Comparison of ENCODE assay signal across 9 cellular contexts in genomic region chr19:15452111-15453047, GRCh38. TPM values are rescaled to one million over a fixed set of nuclear protein-coding genes. Genes with fewer than 3 reads are reported as not detected.
DNase-seq lines count a peak whose midpoint lies in the region; ATAC-seq, FAIRE-seq and TF ChIP-seq lines count a peak whose summit lies in the region.
"Had no signal": no experiment of that assay in that cellular context is flagged by ENCODE, and none has a peak within 500 bp of the region (broad histone marks: within the 10 kb centered on the region; RNA-seq: fewer than 3 reads in every experiment).

No MANE protein-coding gene starts in this region.

- FAIRE-seq in GM12891 (lab: Jason Lieb, UNC), result no peak

- TF ChIP-seq POLR2A in GM12891 (IDR thresholded peaks at IDR 0.05; ENCODE audit: low read depth, low read length), result no peak

- H3K9me3 Mint-ChIP-seq in naive thymus-derived CD4-positive, alpha-beta T cell, result peaks cover 0 to 3% (median 0%) of the 10 kb centered on the region in 11 donors

- H3K4me3 ChIP-seq in AG09309 (ENCODE audit: control insufficient read depth, low read depth, low read length) (peak overlapping the region; percentile 37), SJCRH30 (no peak overlapping the region), fibroblast of the aortic adventitia (ENCODE audit: low read depth, low read length) (peak overlapping the region; percentile 56)
- H3K4me3 ChIP-seq in naive thymus-derived CD4-positive, alpha-beta T cell (ENCODE audit: low read length), result no peak overlapping the region

- H3K4me1 Mint-ChIP-seq in naive thymus-derived CD4-positive, alpha-beta T cell, result peaks cover 10 to 42% (median 36%) of the 10 kb centered on the region in 7 donors

- intact Hi-C loops in naive thymus-derived CD4-positive, alpha-beta T cell (cut with micrococcal nuclease), result loop anchor here in 1 of 2 donors (1.0 to 2.0 kb wide), 2 partner anchors 14 to 33 kb away; no protein-coding TSS in a partner anchor

- H3K27ac ChIP-seq in SJCRH30, result peak overlapping the region; percentile 20
- H3K27ac ChIP-seq in naive thymus-derived CD4-positive, alpha-beta T cell (ENCODE audit: low read depth, low read length), result peak overlapping the region; percentile 42

- DNase-seq in AG09309 (ENCODE audit: low read depth), result no peak
- peak; percentile 61 for DNase-seq in GM12891 (ENCODE audit: insufficient read length, low spot score)
- peak; percentile 99 for DNase-seq in SJCRH30
- peak; percentile 71 for DNase-seq in fibroblast of the aortic adventitia (ENCODE audit: low read depth)
- DNase-seq in naive thymus-derived CD4-positive, alpha-beta T cell, result peak in 1 of 9 donors; percentile 42
- no peak for DNase-seq in NOMO-1 treated with dmso at 0.1 percent for 144 hours (lab: John Stamatoyannopoulos, UW; ENCODE audit: unreplicated experiment)

- H3K27me3 Mint-ChIP-seq in naive thymus-derived CD4-positive, alpha-beta T cell, result no peaks in the 10 kb centered on the region

- CTCF ChIA-PET in naive thymus-derived CD4-positive, alpha-beta T cell (lab: Charles Lee), result interaction anchor here (1.0 to 1.6 kb wide), 2 partner anchors 33 to 103 kb away, joined by 6 read pairs; partner anchors contain the start of gene AKAP8L

- no peaks in the 10 kb centered on the region for H3K36me3 ChIP-seq in SJCRH30
- H3K36me3 ChIP-seq in naive thymus-derived CD4-positive, alpha-beta T cell (ENCODE audit: control insufficient read depth in 2 of 3, insufficient read depth in 3 of 3, low read length in 3 of 3), result peaks cover 16 to 60% (median 25%) of the 10 kb centered on the region in 3 experiments

- no peak overlapping the region for H3K4me3 Mint-ChIP-seq in naive thymus-derived CD4-positive, alpha-beta T cell

- ATAC-seq in naive thymus-derived CD4-positive, alpha-beta T cell, result no peak
- no peak for ATAC-seq in GM21737 (IDR thresholded peaks at IDR 0.05; ENCODE audit: unreplicated experiment)
- no peak for ATAC-seq in GM19397 (IDR thresholded peaks at IDR 0.05; ENCODE audit: unreplicated experiment)

- no peaks in the 10 kb centered on the region for H3K27me3 ChIP-seq in SJCRH30
- no peaks in the 10 kb centered on the region for H3K27me3 ChIP-seq in naive thymus-derived CD4-positive, alpha-beta T cell (ENCODE audit: control insufficient read depth in 2 of 2, insufficient read depth in 2 of 2, low read length in 2 of 2)

- TF ChIP-seq CTCF in AG09309 (IDR thresholded peaks at IDR 0.05; ENCODE audit: control insufficient read depth, insufficient read depth, low read depth, low read length, missing control alignments) (no peak), fibroblast of the aortic adventitia (IDR thresholded peaks at IDR 0.05; ENCODE audit: insufficient read depth, low read length) (no peak)

- H3K27ac Mint-ChIP-seq in naive thymus-derived CD4-positive, alpha-beta T cell, result peak overlapping the region in 7 of 9 donors; percentile 31 to 91 (median 75)

- POLR2A ChIA-PET in naive thymus-derived CD4-positive, alpha-beta T cell (lab: Charles Lee), result interaction anchor here (0.9 to 8.4 kb wide), 5 partner anchors 11 to 103 kb away, joined by 3 to 101 read pairs (median 10); partner anchors contain the start of genes AKAP8L and RASAL3

- peaks cover 12 to 52% (median 21%) of the 10 kb centered on the region in 5 donors for H3K36me3 Mint-ChIP-seq in naive thymus-derived CD4-positive, alpha-beta T cell

- peaks cover 9% of the 10 kb centered on the region for H3K4me1 ChIP-seq in SJCRH30
- peaks cover 0 to 5% of the 10 kb centered on the region in 2 donors for H3K4me1 ChIP-seq in naive thymus-derived CD4-positive, alpha-beta T cell (ENCODE audit: control insufficient read depth in 2 of 2, insufficient read depth in 2 of 2, low read length in 2 of 2)

- H3K9me3 ChIP-seq in SJCRH30 (replicated peaks), result no peaks in the 10 kb centered on the region
- H3K9me3 ChIP-seq in naive thymus-derived CD4-positive, alpha-beta T cell (ENCODE audit: control insufficient read depth in 2 of 3, low read length in 3 of 3), result no peaks in the 10 kb centered on the region

TF ChIP-seq in GM12891, 5 proteins besides CTCF, POLR2A, EP300 and RAD21:
- TF ChIP-seq PAX5 (IDR thresholded peaks at IDR 0.05; ENCODE audit: insufficient read depth, low read length, severe bottlenecking), result no peak
- no peak for TF ChIP-seq TAF1 (IDR thresholded peaks at IDR 0.05; ENCODE audit: low read depth, low read length)
- TF ChIP-seq SPI1 (IDR thresholded peaks at IDR 0.05; ENCODE audit: low read depth, low read length), result no peak
- TF ChIP-seq POU2F2 (IDR thresholded peaks at IDR 0.05; ENCODE audit: low read depth, low read length), result no peak
- TF ChIP-seq POLR2AphosphoS5 (IDR thresholded peaks at IDR 0.05; ENCODE audit: low read depth, low read length), result no peak
TF ChIP-seq in GM12891: peak in this region for 0.

RNA-seq across cellular contexts. Expression of gene WIZ, which starts 2.6 kb away (rescaled TPM):
- polyA plus RNA-seq in GM12891 (2012; ENCODE audit: low read depth, missing spikeins), result 9.0 TPM
- 23.0 and 23.8 TPM in 2 replicates for total RNA-seq in SJCRH30 (2014; rRNA removed; shearing (Covaris generic))
- total RNA-seq in fibroblast of the aortic adventitia (ENCODE audit: low replicate concordance), result 5.7 and 13.4 TPM in 2 replicates
- total RNA-seq in naive thymus-derived CD4-positive, alpha-beta T cell, result 10 to 100 TPM; 20.1 to 34.9 (median 24.8) TPM
- polyA plus RNA-seq in naive thymus-derived CD4-positive, alpha-beta T cell, result 1 to 10 TPM in 1 of 2 donors, under 1 TPM in 1; 0.91 to 1.6 TPM

RNA-seq across cellular contexts. Expression of gene RASAL3, which starts 12.0 kb away (rescaled TPM):
- 31.9 TPM for polyA plus RNA-seq in GM12891 (2012; ENCODE audit: low read depth, missing spikeins)
- 0.12 TPM in 1 of 2 replicates, not detected in the other for total RNA-seq in SJCRH30 (2014; rRNA removed; shearing (Covaris generic))
- not detected in 2 replicates for total RNA-seq in fibroblast of the aortic adventitia (ENCODE audit: low replicate concordance)
- total RNA-seq in naive thymus-derived CD4-positive, alpha-beta T cell, result 100 to 1,000 TPM; 138 to 214 (median 159) TPM
- polyA plus RNA-seq in naive thymus-derived CD4-positive, alpha-beta T cell, result 100 to 1,000 TPM in 1 of 2 donors, 10 to 100 TPM in 1; 38.5 to 120 TPM

RNA-seq across cellular contexts. Expression of gene PGLYRP2, which starts 26.9 kb away (rescaled TPM):
- polyA plus RNA-seq in GM12891 (2012; ENCODE audit: low read depth, missing spikeins), result 0.04 TPM
- not detected in 2 replicates for total RNA-seq in SJCRH30 (2014; rRNA removed; shearing (Covaris generic))
- not detected in 2 replicates for total RNA-seq in fibroblast of the aortic adventitia (ENCODE audit: low replicate concordance)
- total RNA-seq in naive thymus-derived CD4-positive, alpha-beta T cell, result under 1 TPM in 3 of 5 experiments, not detected in 2; 0.21 to 0.65 (median 0.49) TPM
- polyA plus RNA-seq in naive thymus-derived CD4-positive, alpha-beta T cell, result under 1 TPM; 0.25 to 0.53 TPM
- polyA plus RNA-seq: neural cell had no signal

RNA-seq across cellular contexts. Expression of gene AKAP8L, which starts 33.6 kb away (rescaled TPM):
- 37.3 TPM for polyA plus RNA-seq in GM12891 (2012; ENCODE audit: low read depth, missing spikeins)
- 86.0 and 111 TPM in 2 replicates for total RNA-seq in SJCRH30 (2014; rRNA removed; shearing (Covaris generic))
- 45.6 and 65.8 TPM in 2 replicates for total RNA-seq in fibroblast of the aortic adventitia (ENCODE audit: low replicate concordance)
- total RNA-seq in naive thymus-derived CD4-positive, alpha-beta T cell, result 100 to 1,000 TPM in 4 of 5 experiments, 10 to 100 TPM in 1; 81.2 to 208 (median 146) TPM
- polyA plus RNA-seq in naive thymus-derived CD4-positive, alpha-beta T cell, result 10 to 100 TPM; 39.9 to 92.9 TPM

RNA-seq across cellular contexts. Expression of gene CYP4F22, which starts 55.9 kb away (rescaled TPM):
- not detected for polyA plus RNA-seq in GM12891 (2012; ENCODE audit: low read depth, missing spikeins)
- total RNA-seq in SJCRH30 (2014; rRNA removed; shearing (Covaris generic)), result not detected in 2 replicates
- not detected in 2 replicates for total RNA-seq in fibroblast of the aortic adventitia (ENCODE audit: low replicate concordance)
- total RNA-seq in naive thymus-derived CD4-positive, alpha-beta T cell, result 1 to 10 TPM in 1 of 5 experiments, under 1 TPM in 3, not detected in 1; 0.24 to 3.6 (median 0.28) TPM
- polyA plus RNA-seq in naive thymus-derived CD4-positive, alpha-beta T cell, result under 1 TPM in 1 of 2 donors, not detected in 1; 0.15 TPM
- polyA plus RNA-seq: neural cell had no signal

Comparison
In these comparisons a context has a peak if more than half of its experiments do, and no peak if none do; other contexts are left out.
1. DNase-seq: peak in GM12891 (single experiment), SJCRH30 (2 of 2) and fibroblast of the aortic adventitia (single experiment); none in AG09309 (single experiment) and NOMO-1 treated with dmso at 0.1 percent for 144 hours (single experiment).
2. H3K4me3 ChIP-seq: peak in AG09309 (single experiment) and fibroblast of the aortic adventitia (single experiment); none in SJCRH30 (single experiment) and naive thymus-derived CD4-positive, alpha-beta T cell (single experiment).
3. RNA of gene RASAL3, which starts 12.0 kb away (total RNA-seq): 138 to 214 TPM in naive thymus-derived CD4-positive, alpha-beta T cell; 0.12 TPM in SJCRH30 and not detected in fibroblast of the aortic adventitia; every median in the first group is over 100 times any median in the second.